In genomic region chr2:85354286-85355072, GRCh38 we compare ENCODE assay signal across 8 cellular contexts. TPM values are rescaled to one million over a fixed set of nuclear protein-coding genes. Genes with fewer than 3 reads are reported as not detected.
DNase-seq lines count a peak whose midpoint lies in the region; ATAC-seq and TF ChIP-seq lines count a peak whose summit lies in the region.

TSS of gene ELMOD3 (plus strand) at chr2:85354769. CDS start at chr2:85357199, 2,430 bp downstream.
TSS of gene RETSAT (minus strand) at chr2:85354528. CDS start at chr2:85354507, 21 bp downstream.

- peak within 1 kb of the TSS; percentile 97 for H3K4me3 ChIP-seq in epithelial cell of esophagus (ENCODE audit: low read length)
- H3K4me3 ChIP-seq in mononuclear cell (ENCODE audit: low read length), result peak within 1 kb of the TSS; percentile 96

- peak; percentile 95 for ATAC-seq in GM21529 (IDR thresholded peaks at IDR 0.05; ENCODE audit: unreplicated experiment)

- peaks cover 22% of the 10 kb centered on the region for H3K4me1 ChIP-seq in mononuclear cell (ENCODE audit: insufficient read depth, low read length)

- H3K27me3 Mint-ChIP-seq in IgD-negative memory B cell, result no peaks in the 10 kb centered on the region

- DNase-seq in DMS 273 treated with DMSO at 0.1 percent for 48 hours (lab: John Stamatoyannopoulos, UW) (peak; percentile 99), OCI-M2 (lab: John Stamatoyannopoulos, UW; ENCODE audit: unreplicated experiment) (peak; percentile 70), activated T-cell treated with anti-CD3 and anti-CD28 coated beads for 4 hours (peak; percentile 94), epithelial cell of esophagus (ENCODE audit: low read depth) (peak; percentile 100)
- peak; percentile 90 to 92 for DNase-seq in stimulated activated CD8-positive, alpha-beta memory T cell treated with anti-CD3 and anti-CD28 coated beads, Interleukin-4, amount 100 ng/mL, for 1 hour (ENCODE audit: low read depth in 2 of 2, low spot score in 1 of 2)

- no peak for TF ChIP-seq CTCF in epithelial cell of esophagus (IDR thresholded peaks at IDR 0.05; ENCODE audit: insufficient read depth, low read depth, low read length, missing control alignments)

- no peaks in the 10 kb centered on the region for H3K27me3 ChIP-seq in mononuclear cell (ENCODE audit: insufficient read depth, low read length)

- H3K9me3 Mint-ChIP-seq in IgD-negative memory B cell, result no peaks in the 10 kb centered on the region

- peak within 1 kb of the TSS; percentile 98 to 100 (median 98) for H3K4me3 Mint-ChIP-seq in IgD-negative memory B cell

- H3K4me1 Mint-ChIP-seq in IgD-negative memory B cell, result peaks cover 15 to 42% (median 28%) of the 10 kb centered on the region in 3 donors

- no peaks in the 10 kb centered on the region for H3K9me3 ChIP-seq in mononuclear cell (ENCODE audit: low read depth, low read length)

- H3K27ac Mint-ChIP-seq in IgD-negative memory B cell, result peak within 1 kb of the TSS; percentile 96 to 99 (median 98)

- peaks cover 7% of the 10 kb centered on the region for H3K36me3 Mint-ChIP-seq in IgD-negative memory B cell

RNA-seq across cellular contexts. Expression of gene ELMOD3, which starts in this region (rescaled TPM):
- 16.0 TPM for polyA plus RNA-seq in IgD-negative memory B cell
- total RNA-seq in mononuclear cell, result 12.8 TPM

RNA-seq across cellular contexts. Expression of gene RETSAT, which starts in this region (rescaled TPM):
- 10.6 TPM for polyA plus RNA-seq in IgD-negative memory B cell
- total RNA-seq in mononuclear cell, result 6.9 TPM

Comparison
In these comparisons a context has a peak if more than half of its experiments do, and no peak if none do; other contexts are left out.
1. Peak in every context shown above with its lines: DNase-seq, ATAC-seq and H3K4me3 ChIP-seq.